In the genomic region with DNA sequence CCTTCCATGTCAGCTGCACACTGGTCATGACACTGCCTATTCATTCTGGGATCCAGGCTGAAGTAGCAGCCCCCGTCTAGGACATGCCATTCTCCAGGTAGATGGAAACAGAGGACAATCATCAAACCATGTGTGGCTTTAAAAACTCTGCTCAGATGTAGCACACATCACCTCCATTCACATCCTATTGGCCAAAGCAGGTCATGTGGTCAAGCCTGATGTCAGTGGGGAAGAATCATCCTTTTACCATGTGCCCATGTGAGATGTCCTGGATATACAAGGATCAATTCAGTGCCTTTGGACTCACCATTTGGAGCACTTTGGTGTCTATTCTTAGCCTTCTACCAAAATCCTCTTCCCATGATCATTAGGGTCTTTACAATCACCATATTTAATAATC, we compare ENCODE assay signal across 30 cellular contexts.
"Had no signal": no experiment of that assay in that cellular context is flagged by ENCODE, and none has a peak within 500 bp of the region (broad histone marks: within the 10 kb centered on the region; RNA-seq: fewer than 3 reads in every experiment).

No MANE protein-coding gene starts in this region.

- FAIRE-seq: colon had no signal

- H3K4me1 ChIP-seq: parathyroid adenoma, psoas muscle, upper lobe of right lung had no signal

- H3K27ac Mint-ChIP-seq: activated CD4-positive, alpha-beta T cell treated with anti-CD3 and anti-CD28 coated beads, Interleukin-2, amount 10 ng/mL, durations not matched to agents 7 days and 5 days; activated CD8-positive, alpha-beta T cell treated with anti-CD3 and anti-CD28 coated beads for 36 hours; activated naive CD8-positive, alpha-beta T cell; activated T-helper 17 cell treated with anti-CD3 and anti-CD28 coated beads, Interleukin-2, amount 50 U/mL, for 72 hours; effector memory CD8-positive, alpha-beta T cell; immature natural killer cell; mesothelial cell of epicardium; stimulated activated naive B cell treated with anti-CD40 and anti-IgM and Interleukin-4, amounts not matched to agents 10 μg/mL and 1 μg/mL and 100 μg/mL, for 72 hours had no signal

- H3K27me3 ChIP-seq: body of pancreas, sigmoid colon, suprapubic skin, upper lobe of right lung had no signal

- H3K4me3 Mint-ChIP-seq: activated CD4-positive, alpha-beta T cell treated with anti-CD3 and anti-CD28 coated beads, Interleukin-2, amount 10 ng/mL, durations not matched to agents 7 days and 5 days; activated CD8-positive, alpha-beta T cell treated with anti-CD3 and anti-CD28 coated beads for 36 hours; activated naive CD8-positive, alpha-beta T cell; activated T-cell treated with anti-CD3 and anti-CD28 coated beads, Interleukin-2, amount 50 U/mL, for 4 hours; activated T-helper 17 cell treated with anti-CD3 and anti-CD28 coated beads, Interleukin-2, amount 50 U/mL, for 72 hours; effector memory CD8-positive, alpha-beta T cell; immature natural killer cell; mesothelial cell of epicardium; naive thymus-derived CD8-positive, alpha-beta T cell; neural crest cell; stimulated activated naive B cell treated with anti-CD40 and anti-IgM and Interleukin-4, amounts not matched to agents 10 μg/mL and 1 μg/mL and 100 μg/mL, for 72 hours had no signal

- H3K9me3 ChIP-seq: body of pancreas, heart left ventricle, psoas muscle, sigmoid colon, suprapubic skin, tibial artery, upper lobe of right lung had no signal

- H3K36me3 ChIP-seq: heart left ventricle, sigmoid colon, suprapubic skin, tibial artery, upper lobe of right lung had no signal

- DNase-seq: activated CD4-positive, alpha-beta T cell treated with anti-CD3 and anti-CD28 coated beads for 1 hour; activated CD4-positive, alpha-beta T cell treated with anti-CD3 and anti-CD28 coated beads, Interleukin-2, amount 10 ng/mL, durations not matched to agents 7 days and 5 days; activated CD8-positive, alpha-beta T cell treated with anti-CD3 and anti-CD28 coated beads for 36 hours; activated naive CD4-positive, alpha-beta T cell treated with Interleukin-2 at 50 U/mL for 16 hours; activated T-cell treated with anti-CD3 and anti-CD28 coated beads, Interleukin-2, amount 50 U/mL, for 4 hours; anterior cingulate cortex; body of pancreas; effector memory CD8-positive, alpha-beta T cell; erythroblast; heart left ventricle; hypothalamus; immature natural killer cell; naive thymus-derived CD8-positive, alpha-beta T cell; nucleus accumbens; psoas muscle; sigmoid colon; stimulated activated CD4-positive, alpha-beta T cell treated with anti-CD3 and anti-CD28 coated beads, Interleukin-1b, Interleukin-23, amount 100 ng/mL, for 48 hours; stimulated activated CD4-positive, alpha-beta T cell treated with anti-CD3 and anti-CD28 coated beads, Interleukin-4, amount 100 ng/mL, for 4 hours; stimulated activated naive B cell treated with anti-CD40 and anti-IgM and Interleukin-4, amounts not matched to agents 10 μg/mL and 1 μg/mL and 100 μg/mL, for 72 hours; T-helper 2 cell; tibial artery; upper lobe of right lung had no signal

- H3K4me3 ChIP-seq: body of pancreas, heart left ventricle, psoas muscle, sigmoid colon, smooth muscle cell, suprapubic skin, tibial artery, upper lobe of right lung had no signal

- H3K36me3 Mint-ChIP-seq: activated naive CD8-positive, alpha-beta T cell; immature natural killer cell; mesothelial cell of epicardium; naive thymus-derived CD8-positive, alpha-beta T cell; stimulated activated naive B cell treated with anti-CD40 and anti-IgM and Interleukin-4, amounts not matched to agents 10 μg/mL and 1 μg/mL and 100 μg/mL, for 72 hours had no signal

- H3K4me1 Mint-ChIP-seq: activated CD4-positive, alpha-beta T cell treated with anti-CD3 and anti-CD28 coated beads, Interleukin-2, amount 10 ng/mL, durations not matched to agents 7 days and 5 days; activated T-helper 17 cell treated with anti-CD3 and anti-CD28 coated beads, Interleukin-2, amount 50 U/mL, for 72 hours; immature natural killer cell; naive thymus-derived CD8-positive, alpha-beta T cell; stimulated activated naive B cell treated with anti-CD40 and anti-IgM and Interleukin-4, amounts not matched to agents 10 μg/mL and 1 μg/mL and 100 μg/mL, for 72 hours had no signal

- H3K27ac ChIP-seq: body of pancreas, heart left ventricle, parathyroid adenoma, psoas muscle, sigmoid colon, suprapubic skin, tibial artery, upper lobe of right lung had no signal

- H3K9me3 Mint-ChIP-seq: activated CD4-positive, alpha-beta T cell treated with anti-CD3 and anti-CD28 coated beads, Interleukin-2, amount 10 ng/mL, durations not matched to agents 7 days and 5 days; activated CD8-positive, alpha-beta T cell treated with anti-CD3 and anti-CD28 coated beads for 36 hours; activated T-cell treated with anti-CD3 and anti-CD28 coated beads, Interleukin-2, amount 50 U/mL, for 4 hours; activated T-helper 17 cell treated with anti-CD3 and anti-CD28 coated beads, Interleukin-2, amount 50 U/mL, for 72 hours; effector memory CD8-positive, alpha-beta T cell; immature natural killer cell; mesothelial cell of epicardium; naive thymus-derived CD8-positive, alpha-beta T cell; stimulated activated naive B cell treated with anti-CD40 and anti-IgM and Interleukin-4, amounts not matched to agents 10 μg/mL and 1 μg/mL and 100 μg/mL, for 72 hours had no signal

- ATAC-seq: activated CD8-positive, alpha-beta T cell treated with anti-CD3 and anti-CD28 coated beads for 36 hours; activated T-cell treated with anti-CD3 and anti-CD28 coated beads, Interleukin-2, amount 50 U/mL, for 4 hours; activated T-helper 17 cell treated with anti-CD3 and anti-CD28 coated beads, Interleukin-2, amount 50 U/mL, for 72 hours; body of pancreas; effector memory CD8-positive, alpha-beta T cell; heart left ventricle; naive thymus-derived CD8-positive, alpha-beta T cell; psoas muscle; stimulated activated naive B cell treated with anti-CD40 and anti-IgM and Interleukin-4, amounts not matched to agents 10 μg/mL and 1 μg/mL and 100 μg/mL, for 72 hours; upper lobe of right lung had no signal
